1 cellular context compared by ENCODE assay signal in genomic region chr1:247415423-247416361, GRCh38.
A peak's percentile ranks its signal among the peaks of the same experiment; 100 is the strongest.
TF ChIP-seq lines count a peak whose summit lies in the region.

TSS of gene NLRP3 (plus strand) at chr1:247416173. CDS start at chr1:247418801, 2,628 bp downstream.

TF ChIP-seq in GM12878, 131 proteins besides CTCF, POLR2A, EP300 and RAD21 (continued from another document and continues in another):
- TF ChIP-seq IKZF2 (IDR thresholded peaks at IDR 0.05): peak; percentile 4 to 88; a peak in 3 of 4 replicates
- no peak for TF ChIP-seq SMAD1 (IDR thresholded peaks at IDR 0.05; ENCODE audit: low read depth, partially characterized antibody)
- TF ChIP-seq BACH1 (IDR thresholded peaks at IDR 0.05; ENCODE audit: borderline replicate concordance): no peak
- no peak for TF ChIP-seq TARDBP (IDR thresholded peaks at IDR 0.05; ENCODE audit: borderline replicate concordance)
- TF ChIP-seq ZSCAN29 (IDR thresholded peaks at IDR 0.05): no peak
- TF ChIP-seq SP1 (IDR thresholded peaks at IDR 0.05; ENCODE audit: low read depth, low read length): no peak
- no peak for TF ChIP-seq NFYA (IDR thresholded peaks at IDR 0.05; ENCODE audit: borderline replicate concordance, low read depth, low read length)
- TF ChIP-seq MTA3 (IDR thresholded peaks at IDR 0.05; ENCODE audit: borderline replicate concordance, low read length): no peak
- peak; percentile 50; the same call in 1 of the 2 replicates for TF ChIP-seq NFIC (IDR thresholded peaks at IDR 0.05; ENCODE audit: low read depth, low read length)
- TF ChIP-seq NFXL1 (IDR thresholded peaks at IDR 0.05; ENCODE audit: borderline replicate concordance): no peak
- TF ChIP-seq, protein P1, sequence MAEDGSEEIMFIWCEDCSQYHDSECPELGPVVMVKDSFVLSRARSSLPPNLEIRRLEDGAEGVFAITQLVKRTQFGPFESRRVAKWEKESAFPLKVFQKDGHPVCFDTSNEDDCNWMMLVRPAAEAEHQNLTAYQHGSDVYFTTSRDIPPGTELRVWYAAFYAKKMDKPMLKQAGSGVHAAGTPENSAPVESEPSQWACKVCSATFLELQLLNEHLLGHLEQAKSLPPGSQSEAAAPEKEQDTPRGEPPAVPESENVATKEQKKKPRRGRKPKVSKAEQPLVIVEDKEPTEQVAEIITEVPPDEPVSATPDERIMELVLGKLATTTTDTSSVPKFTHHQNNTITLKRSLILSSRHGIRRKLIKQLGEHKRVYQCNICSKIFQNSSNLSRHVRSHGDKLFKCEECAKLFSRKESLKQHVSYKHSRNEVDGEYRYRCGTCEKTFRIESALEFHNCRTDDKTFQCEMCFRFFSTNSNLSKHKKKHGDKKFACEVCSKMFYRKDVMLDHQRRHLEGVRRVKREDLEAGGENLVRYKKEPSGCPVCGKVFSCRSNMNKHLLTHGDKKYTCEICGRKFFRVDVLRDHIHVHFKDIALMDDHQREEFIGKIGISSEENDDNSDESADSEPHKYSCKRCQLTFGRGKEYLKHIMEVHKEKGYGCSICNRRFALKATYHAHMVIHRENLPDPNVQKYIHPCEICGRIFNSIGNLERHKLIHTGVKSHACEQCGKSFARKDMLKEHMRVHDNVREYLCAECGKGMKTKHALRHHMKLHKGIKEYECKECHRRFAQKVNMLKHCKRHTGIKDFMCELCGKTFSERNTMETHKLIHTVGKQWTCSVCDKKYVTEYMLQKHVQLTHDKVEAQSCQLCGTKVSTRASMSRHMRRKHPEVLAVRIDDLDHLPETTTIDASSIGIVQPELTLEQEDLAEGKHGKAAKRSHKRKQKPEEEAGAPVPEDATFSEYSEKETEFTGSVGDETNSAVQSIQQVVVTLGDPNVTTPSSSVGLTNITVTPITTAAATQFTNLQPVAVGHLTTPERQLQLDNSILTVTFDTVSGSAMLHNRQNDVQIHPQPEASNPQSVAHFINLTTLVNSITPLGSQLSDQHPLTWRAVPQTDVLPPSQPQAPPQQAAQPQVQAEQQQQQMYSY (CRISPR knock-in tag; IDR thresholded peaks at IDR 0.05): no peak
- TF ChIP-seq NKRF (conservative IDR thresholded peaks at IDR 0.05): no peak
- TF ChIP-seq ZNF622 (IDR thresholded peaks at IDR 0.05): no peak
- no peak for TF ChIP-seq JUNB (IDR thresholded peaks at IDR 0.05)
- TF ChIP-seq E4F1 (IDR thresholded peaks at IDR 0.05; ENCODE audit: borderline replicate concordance, partially characterized antibody): no peak
- no peak for TF ChIP-seq FOXK2 (IDR thresholded peaks at IDR 0.05)
- TF ChIP-seq POLR2AphosphoS2 (IDR thresholded peaks at IDR 0.05; ENCODE audit: low read depth, low read length): no peak
- TF ChIP-seq GATAD2B (conservative IDR thresholded peaks at IDR 0.05; ENCODE audit: low read depth): peak; percentile 60; the same call in 1 of the 2 replicates
- no peak for TF ChIP-seq SREBF1 (IDR thresholded peaks at IDR 0.05; ENCODE audit: low read length)
- peak; percentile 91 for TF ChIP-seq IKZF1 (conservative IDR thresholded peaks at IDR 0.05)
- TF ChIP-seq ZNF217 (IDR thresholded peaks at IDR 0.05): peak; percentile 26; the same call in 1 of the 2 replicates
- TF ChIP-seq POU2F2 (IDR thresholded peaks at IDR 0.05; ENCODE audit: borderline replicate concordance, low read depth, low read length): no peak
- no peak for TF ChIP-seq STAT3 (IDR thresholded peaks at IDR 0.05; ENCODE audit: low read depth, low read length)
- TF ChIP-seq, protein P2, sequence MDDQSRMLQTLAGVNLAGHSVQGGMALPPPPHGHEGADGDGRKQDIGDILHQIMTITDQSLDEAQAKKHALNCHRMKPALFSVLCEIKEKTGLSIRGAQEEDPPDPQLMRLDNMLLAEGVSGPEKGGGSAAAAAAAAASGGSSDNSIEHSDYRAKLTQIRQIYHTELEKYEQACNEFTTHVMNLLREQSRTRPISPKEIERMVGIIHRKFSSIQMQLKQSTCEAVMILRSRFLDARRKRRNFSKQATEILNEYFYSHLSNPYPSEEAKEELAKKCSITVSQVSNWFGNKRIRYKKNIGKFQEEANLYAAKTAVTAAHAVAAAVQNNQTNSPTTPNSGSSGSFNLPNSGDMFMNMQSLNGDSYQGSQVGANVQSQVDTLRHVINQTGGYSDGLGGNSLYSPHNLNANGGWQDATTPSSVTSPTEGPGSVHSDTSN (IDR thresholded peaks at IDR 0.05; ENCODE audit: insufficient replicate concordance, low read depth, low read length): no peak
- TF ChIP-seq, protein P3, sequence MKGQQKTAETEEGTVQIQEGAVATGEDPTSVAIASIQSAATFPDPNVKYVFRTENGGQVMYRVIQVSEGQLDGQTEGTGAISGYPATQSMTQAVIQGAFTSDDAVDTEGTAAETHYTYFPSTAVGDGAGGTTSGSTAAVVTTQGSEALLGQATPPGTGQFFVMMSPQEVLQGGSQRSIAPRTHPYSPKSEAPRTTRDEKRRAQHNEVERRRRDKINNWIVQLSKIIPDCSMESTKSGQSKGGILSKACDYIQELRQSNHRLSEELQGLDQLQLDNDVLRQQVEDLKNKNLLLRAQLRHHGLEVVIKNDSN (IDR thresholded peaks at IDR 0.05; ENCODE audit: borderline replicate concordance, extremely low read length, insufficient read depth, low read depth, low read length): no peak
- peak; percentile 78 for TF ChIP-seq EED (IDR thresholded peaks at IDR 0.05; ENCODE audit: low read depth)
- TF ChIP-seq GABPA (IDR thresholded peaks at IDR 0.05; ENCODE audit: low read depth): no peak
- no peak for TF ChIP-seq SUZ12 (IDR thresholded peaks at IDR 0.05; ENCODE audit: unreplicated experiment)
- TF ChIP-seq YY1 (IDR thresholded peaks at IDR 0.05; ENCODE audit: low read depth, low read length): no peak
- TF ChIP-seq KDM1A (IDR thresholded peaks at IDR 0.05; ENCODE audit: borderline replicate concordance): no peak
- no peak for TF ChIP-seq MXI1 (IDR thresholded peaks at IDR 0.05; ENCODE audit: low read depth, low read length)
- no peak for TF ChIP-seq BCLAF1 (IDR thresholded peaks at IDR 0.05)
- TF ChIP-seq CREB1 (IDR thresholded peaks at IDR 0.05; ENCODE audit: low read depth): no peak
- TF ChIP-seq, protein P4, sequence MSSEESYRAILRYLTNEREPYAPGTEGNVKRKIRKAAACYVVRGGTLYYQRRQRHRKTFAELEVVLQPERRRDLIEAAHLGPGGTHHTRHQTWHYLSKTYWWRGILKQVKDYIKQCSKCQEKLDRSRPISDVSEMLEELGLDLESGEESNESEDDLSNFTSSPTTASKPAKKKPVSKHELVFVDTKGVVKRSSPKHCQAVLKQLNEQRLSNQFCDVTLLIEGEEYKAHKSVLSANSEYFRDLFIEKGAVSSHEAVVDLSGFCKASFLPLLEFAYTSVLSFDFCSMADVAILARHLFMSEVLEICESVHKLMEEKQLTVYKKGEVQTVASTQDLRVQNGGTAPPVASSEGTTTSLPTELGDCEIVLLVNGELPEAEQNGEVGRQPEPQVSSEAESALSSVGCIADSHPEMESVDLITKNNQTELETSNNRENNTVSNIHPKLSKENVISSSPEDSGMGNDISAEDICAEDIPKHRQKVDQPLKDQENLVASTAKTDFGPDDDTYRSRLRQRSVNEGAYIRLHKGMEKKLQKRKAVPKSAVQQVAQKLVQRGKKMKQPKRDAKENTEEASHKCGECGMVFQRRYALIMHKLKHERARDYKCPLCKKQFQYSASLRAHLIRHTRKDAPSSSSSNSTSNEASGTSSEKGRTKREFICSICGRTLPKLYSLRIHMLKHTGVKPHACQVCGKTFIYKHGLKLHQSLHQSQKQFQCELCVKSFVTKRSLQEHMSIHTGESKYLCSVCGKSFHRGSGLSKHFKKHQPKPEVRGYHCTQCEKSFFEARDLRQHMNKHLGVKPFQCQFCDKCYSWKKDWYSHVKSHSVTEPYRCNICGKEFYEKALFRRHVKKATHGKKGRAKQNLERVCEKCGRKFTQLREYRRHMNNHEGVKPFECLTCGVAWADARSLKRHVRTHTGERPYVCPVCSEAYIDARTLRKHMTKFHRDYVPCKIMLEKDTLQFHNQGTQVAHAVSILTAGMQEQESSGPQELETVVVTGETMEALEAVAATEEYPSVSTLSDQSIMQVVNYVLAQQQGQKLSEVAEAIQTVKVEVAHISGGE (CRISPR knock-in tag; IDR thresholded peaks at IDR 0.05): no peak
- TF ChIP-seq TBL1XR1 (IDR thresholded peaks at IDR 0.05; ENCODE audit: low read depth, low read length): no peak
- no peak for TF ChIP-seq TCF12 (IDR thresholded peaks at IDR 0.05; ENCODE audit: low read depth, low read length)
- no peak for TF ChIP-seq CREM (IDR thresholded peaks at IDR 0.05; ENCODE audit: low read depth)
- TF ChIP-seq ASH2L (IDR thresholded peaks at IDR 0.05; ENCODE audit: borderline replicate concordance, low read depth): no peak
- no peak for TF ChIP-seq BMI1 (IDR thresholded peaks at IDR 0.05; ENCODE audit: borderline replicate concordance)
- no peak for TF ChIP-seq CBX5 (IDR thresholded peaks at IDR 0.05; ENCODE audit: low read depth)
- TF ChIP-seq, protein P5, sequence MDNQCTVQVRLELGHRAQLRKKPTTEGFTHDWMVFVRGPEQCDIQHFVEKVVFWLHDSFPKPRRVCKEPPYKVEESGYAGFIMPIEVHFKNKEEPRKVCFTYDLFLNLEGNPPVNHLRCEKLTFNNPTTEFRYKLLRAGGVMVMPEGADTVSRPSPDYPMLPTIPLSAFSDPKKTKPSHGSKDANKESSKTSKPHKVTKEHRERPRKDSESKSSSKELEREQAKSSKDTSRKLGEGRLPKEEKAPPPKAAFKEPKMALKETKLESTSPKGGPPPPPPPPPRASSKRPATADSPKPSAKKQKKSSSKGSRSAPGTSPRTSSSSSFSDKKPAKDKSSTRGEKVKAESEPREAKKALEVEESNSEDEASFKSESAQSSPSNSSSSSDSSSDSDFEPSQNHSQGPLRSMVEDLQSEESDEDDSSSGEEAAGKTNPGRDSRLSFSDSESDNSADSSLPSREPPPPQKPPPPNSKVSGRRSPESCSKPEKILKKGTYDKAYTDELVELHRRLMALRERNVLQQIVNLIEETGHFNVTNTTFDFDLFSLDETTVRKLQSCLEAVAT (IDR thresholded peaks at IDR 0.05): no peak
- TF ChIP-seq, protein P6, sequence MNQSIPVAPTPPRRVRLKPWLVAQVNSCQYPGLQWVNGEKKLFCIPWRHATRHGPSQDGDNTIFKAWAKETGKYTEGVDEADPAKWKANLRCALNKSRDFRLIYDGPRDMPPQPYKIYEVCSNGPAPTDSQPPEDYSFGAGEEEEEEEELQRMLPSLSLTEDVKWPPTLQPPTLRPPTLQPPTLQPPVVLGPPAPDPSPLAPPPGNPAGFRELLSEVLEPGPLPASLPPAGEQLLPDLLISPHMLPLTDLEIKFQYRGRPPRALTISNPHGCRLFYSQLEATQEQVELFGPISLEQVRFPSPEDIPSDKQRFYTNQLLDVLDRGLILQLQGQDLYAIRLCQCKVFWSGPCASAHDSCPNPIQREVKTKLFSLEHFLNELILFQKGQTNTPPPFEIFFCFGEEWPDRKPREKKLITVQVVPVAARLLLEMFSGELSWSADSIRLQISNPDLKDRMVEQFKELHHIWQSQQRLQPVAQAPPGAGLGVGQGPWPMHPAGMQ (IDR thresholded peaks at IDR 0.05; ENCODE audit: borderline replicate concordance): no peak
- TF ChIP-seq KAT2A (conservative IDR thresholded peaks at IDR 0.05; ENCODE audit: control insufficient read depth, low read depth, low read length): no peak
